In genomic region chr6:153503810-153504209, GRCh38 we compare ENCODE assay signal across 14 cellular contexts.
A peak's percentile ranks its signal among the peaks of the same experiment; 100 is the strongest.
DNase-seq lines count a peak whose midpoint lies in the region; ATAC-seq and TF ChIP-seq lines count a peak whose summit lies in the region.
"Had no signal": no experiment of that assay in that cellular context is flagged by ENCODE, and none has a peak within 500 bp of the region (broad histone marks: within the 10 kb centered on the region; RNA-seq: fewer than 3 reads in every experiment).

No MANE protein-coding gene starts in this region.

- no peak overlapping the region for H3K27ac Mint-ChIP-seq in MCF 10A (ENCODE audit: low read depth, unreplicated experiment)
- no peak overlapping the region for H3K27ac Mint-ChIP-seq in WTC11

- BruUV-seq in MCF 10A (replicated peaks; lab: Mats Ljungman, UMichigan), result no TSS peak
- no TSS peak for BruUV-seq in mammary epithelial cell (replicated peaks; lab: Mats Ljungman, UMichigan)

- H3K27me3 Mint-ChIP-seq in MCF 10A (ENCODE audit: insufficient read depth, unreplicated experiment), result no peaks in the 10 kb centered on the region
- no peaks in the 10 kb centered on the region for H3K27me3 Mint-ChIP-seq in WTC11 (ENCODE audit: low read depth)

- H3K4me2 ChIP-seq in mammary epithelial cell (ENCODE audit: insufficient read depth, low read depth, low read length), result no peak overlapping the region

- POLR2A ChIA-PET in MCF 10A (lab: Yijun Ruan, JAX), result no interaction called here
- POLR2A ChIA-PET in WTC11 (lab: Charles Lee), result no interaction called here
- POLR2A ChIA-PET in RWPE1 (lab: Yijun Ruan, JAX; ENCODE audit: low non-redundant PET), result no interaction called here

- 74% methylated on average over 4 of the region's 4 CpGs for WGBS in mammary epithelial cell (ENCODE audit: low coverage, missing lambda C conversion rate)

- peak; percentile 8 for DNase-seq in MCF 10A (ENCODE audit: unreplicated experiment)
- no peak for DNase-seq in mammary epithelial cell
- DNase-seq in WTC11 (ENCODE audit: low spot score), result peak; percentile 36
- DNase-seq in RWPE1 (ENCODE audit: low spot score), result no peak
- DNase-seq in NCI-H1105 (lab: John Stamatoyannopoulos, UW), result no peak
- DNase-seq: C1 segment of cervical spinal cord; cerebellar nuclear complex; foreskin fibroblast; left ventricle myocardium inferior; NCI-H446; stimulated activated CD4-positive, alpha-beta T cell treated with anti-CD3 and anti-CD28 coated beads, Interleukin-2, amount 100 ng/mL, for 48 hours had no signal

- in situ Hi-C loops in mammary epithelial cell (cut with MboI; ENCODE audit: low sequenced_read_pairs in 2 of 2), result loop anchor here in 1 of 2 donors (25.0 kb wide), 1 partner anchor 467 kb away; no protein-coding TSS in a partner anchor

- no peaks in the 10 kb centered on the region for H3K27me3 ChIP-seq in mammary epithelial cell (ENCODE audit: insufficient read depth, low read length)

- dilution Hi-C loops in mammary epithelial cell (cut with HindIII; ENCODE audit: low sequenced_read_pairs), result no loop called here

- no peak overlapping the region for H3K9ac ChIP-seq in mammary epithelial cell (ENCODE audit: insufficient read depth, low read length)

- TF ChIP-seq CTCF in MCF 10A (IDR thresholded peaks at IDR 0.05; ENCODE audit: unreplicated experiment) (no peak), mammary epithelial cell (conservative IDR thresholded peaks at IDR 0.05 in 1 of 2, IDR thresholded peaks at IDR 0.05 in 1 of 2; ENCODE audit: extremely low read depth in 1 of 2, insufficient read depth in 1 of 2, low read depth in 1 of 2, low read length in 2 of 2) (peak in 1 of 2 donors; percentile 24), WTC11 (IDR thresholded peaks at IDR 0.05) (0 out of 2 replicates have a peak, but pooled peaks have one; percentile 32), RWPE1 (conservative IDR thresholded peaks at IDR 0.05; ENCODE audit: low read depth) (no peak)

- H3K27ac ChIP-seq in mammary epithelial cell (ENCODE audit: insufficient read depth, low read depth, low read length), result no peak overlapping the region
- H3K27ac ChIP-seq in RWPE1, result no peak overlapping the region
- H3K27ac ChIP-seq: left ventricle myocardium inferior had no signal

- H3K4me1 Mint-ChIP-seq in MCF 10A (ENCODE audit: insufficient read depth, unreplicated experiment) (no peaks in the 10 kb centered on the region), WTC11 (no peaks in the 10 kb centered on the region)

- no peaks in the 10 kb centered on the region for H3K9me3 ChIP-seq in mammary epithelial cell (replicated peaks; ENCODE audit: insufficient read depth, low read length)

- CTCF ChIA-PET in MCF 10A (lab: Yijun Ruan, JAX) (interaction anchor here (0.8 to 1.3 kb wide), 2 partner anchors 8 to 273 kb away, joined by 3 to 5 read pairs; no protein-coding TSS in a partner anchor), mammary epithelial cell (lab: Charles Lee; ENCODE audit: low non-redundant PET) (interaction anchor here (0.7 kb wide), 1 partner anchor 471 kb away, joined by 4 read pairs; no protein-coding TSS in a partner anchor), WTC11 (lab: Charles Lee) (interaction anchor here (0.6 to 1.2 kb wide), 6 partner anchors 9 to 273 kb away, joined by 3 to 6 read pairs (median 4); no protein-coding TSS in a partner anchor), RWPE1 (lab: Yijun Ruan, JAX) (no interaction called here)

- H3K36me3 Mint-ChIP-seq in MCF 10A (ENCODE audit: insufficient read depth, unreplicated experiment) (no peaks in the 10 kb centered on the region), WTC11 (no peaks in the 10 kb centered on the region)

- intact Hi-C loops in MCF 10A (cut with micrococcal nuclease), result no loop called here
- intact Hi-C loops in mammary epithelial cell (cut with micrococcal nuclease), result no loop called here

- no peaks in the 10 kb centered on the region for H3K36me3 ChIP-seq in mammary epithelial cell (ENCODE audit: insufficient read depth, low read length)
- H3K36me3 ChIP-seq: left ventricle myocardium inferior had no signal

- no peaks in the 10 kb centered on the region for H3K79me2 ChIP-seq in mammary epithelial cell (ENCODE audit: insufficient read depth, low read length)

- H3K4me3 Mint-ChIP-seq in MCF 10A (ENCODE audit: unreplicated experiment) (no peak overlapping the region), WTC11 (no peak overlapping the region)

- no peak overlapping the region for H3K4me3 ChIP-seq in mammary epithelial cell (replicated peaks in 1 of 3; ENCODE audit: insufficient read depth in 1 of 3, low read depth in 2 of 3, low read length in 3 of 3)
- H3K4me3 ChIP-seq: left ventricle myocardium inferior had no signal

- no peaks in the 10 kb centered on the region for H4K20me1 ChIP-seq in mammary epithelial cell (ENCODE audit: insufficient read depth, low read length)

- ATAC-seq in HG03159 (IDR thresholded peaks at IDR 0.05; ENCODE audit: unreplicated experiment) (peak; percentile 73), WTC11 (peak; percentile 99), HG03442 (IDR thresholded peaks at IDR 0.05; ENCODE audit: unreplicated experiment) (no peak), GM18861 (IDR thresholded peaks at IDR 0.05; ENCODE audit: unreplicated experiment) (no peak)

- H3K4me1 ChIP-seq in mammary epithelial cell (ENCODE audit: insufficient read depth, low read length), result no peaks in the 10 kb centered on the region
- H3K4me1 ChIP-seq: left ventricle myocardium inferior had no signal

- no peak overlapping the region for H2AFZ ChIP-seq in mammary epithelial cell (ENCODE audit: low read depth, low read length)

- peaks cover under 1% of the 10 kb centered on the region for H3K9me3 Mint-ChIP-seq in MCF 10A (ENCODE audit: unreplicated experiment)
- H3K9me3 Mint-ChIP-seq in WTC11, result peaks cover 3% of the 10 kb centered on the region; the same call in 1 of the 2 replicates

TF ChIP-seq in WTC11, 78 proteins besides CTCF, POLR2A, EP300 and RAD21:
- TF ChIP-seq HMGXB4 (CRISPR knock-in tag; IDR thresholded peaks at IDR 0.05), result no peak
- TF ChIP-seq USF2 (CRISPR knock-in tag; IDR thresholded peaks at IDR 0.05), result peak; percentile 72
- TF ChIP-seq USF1 (CRISPR knock-in tag; IDR thresholded peaks at IDR 0.05), result 0 out of 2 replicates have a peak, but pooled peaks have one; percentile 47
TF ChIP-seq in WTC11: peak in this region for 2.

Comparison
In these comparisons a context has a peak if more than half of its experiments do, and no peak if none do; other contexts are left out.
1. DNase-seq: peak in MCF 10A (single experiment) and WTC11 (single experiment); none in mammary epithelial cell (single experiment), RWPE1 (single experiment) and NCI-H1105 (single experiment).
2. ATAC-seq: peak in HG03159 (single experiment) and WTC11 (single experiment); none in HG03442 (single experiment) and GM18861 (single experiment).